Comparison of ENCODE assay signal across 1 cellular context in genomic region chr3:183988216-183988790, GRCh38.
TF ChIP-seq lines count a peak whose summit lies in the region.

No MANE protein-coding gene starts in this region.

TF ChIP-seq in HepG2, 621 proteins besides CTCF, POLR2A, EP300 and RAD21 (continued from another document and continues in another):
- TF ChIP-seq SMAD3 (CRISPR knock-in tag; IDR thresholded peaks at IDR 0.05) (0 out of 2 replicates have a peak, but pooled peaks have one; percentile 31), E2F2 (CRISPR knock-in tag; IDR thresholded peaks at IDR 0.05; ENCODE audit: borderline replicate concordance) (no peak), RAD51 (IDR thresholded peaks at IDR 0.05; ENCODE audit: borderline replicate concordance) (no peak), TEAD2 (CRISPR knock-in tag; IDR thresholded peaks at IDR 0.05) (no peak), ARHGAP35 (CRISPR knock-in tag; IDR thresholded peaks at IDR 0.05; ENCODE audit: borderline replicate concordance) (no peak), XRCC5 (optimal IDR thresholded peaks at IDR 0.05; ENCODE audit: low read length) (peak; percentile 81), MBNL3 (CRISPR knock-in tag; conservative IDR thresholded peaks at IDR 0.05) (no peak), RFXAP (CRISPR knock-in tag; IDR thresholded peaks at IDR 0.05; ENCODE audit: borderline replicate concordance) (no peak), ZFP36 (IDR thresholded peaks at IDR 0.05; ENCODE audit: borderline replicate concordance, low read depth, low read length, partially characterized antibody) (no peak), ZNF503 (CRISPR knock-in tag; IDR thresholded peaks at IDR 0.05) (no peak), ZNF253 (CRISPR knock-in tag; IDR thresholded peaks at IDR 0.05; ENCODE audit: borderline replicate concordance) (no peak), ZNF879 (CRISPR knock-in tag; IDR thresholded peaks at IDR 0.05) (no peak), PBX3 (CRISPR knock-in tag; IDR thresholded peaks at IDR 0.05; ENCODE audit: borderline replicate concordance) (no peak), ZNF850 (CRISPR knock-in tag; conservative IDR thresholded peaks at IDR 0.05) (no peak), SYNCRIP (IDR thresholded peaks at IDR 0.05; ENCODE audit: insufficient read depth, low read depth, low read length) (no peak), ZKSCAN1 (IDR thresholded peaks at IDR 0.05; ENCODE audit: low read length) (no peak), ZNF354B (CRISPR knock-in tag; IDR thresholded peaks at IDR 0.05) (no peak), ZSCAN30 (CRISPR knock-in tag; IDR thresholded peaks at IDR 0.05) (no peak), ZSCAN20 (CRISPR knock-in tag; IDR thresholded peaks at IDR 0.05; ENCODE audit: borderline replicate concordance) (no peak), TEF (CRISPR knock-in tag; IDR thresholded peaks at IDR 0.05) (no peak), STAG1 (CRISPR knock-in tag; IDR thresholded peaks at IDR 0.05) (peak; percentile 24; the same call in 1 of the 2 replicates), JDP2 (CRISPR knock-in tag; IDR thresholded peaks at IDR 0.05; ENCODE audit: borderline replicate concordance) (no peak), MTERF4 (CRISPR knock-in tag; IDR thresholded peaks at IDR 0.05) (no peak), SNAPC2 (CRISPR knock-in tag; IDR thresholded peaks at IDR 0.05) (peak; percentile 66; the same call in 1 of the 2 replicates), ZBTB21 (CRISPR knock-in tag; IDR thresholded peaks at IDR 0.05) (no peak), ZNF704 (CRISPR knock-in tag; IDR thresholded peaks at IDR 0.05; ENCODE audit: borderline replicate concordance) (no peak), RFX1 (IDR thresholded peaks at IDR 0.05) (no peak), TFE3 (CRISPR knock-in tag; IDR thresholded peaks at IDR 0.05) (peak; percentile 41; the same call in 1 of the 2 replicates), RFXANK (CRISPR knock-in tag; IDR thresholded peaks at IDR 0.05) (no peak), DPF2 (CRISPR knock-in tag; IDR thresholded peaks at IDR 0.05; ENCODE audit: borderline replicate concordance, low read depth) (peak; percentile 28; the same call in 1 of the 2 replicates), SATB2 (CRISPR knock-in tag; IDR thresholded peaks at IDR 0.05) (no peak), ZNF746 (CRISPR knock-in tag; IDR thresholded peaks at IDR 0.05) (peak; percentile 81; the same call in 1 of the 2 replicates), ZNF136 (CRISPR knock-in tag; IDR thresholded peaks at IDR 0.05; ENCODE audit: low read depth) (peak; percentile 55; the same call in 1 of the 2 replicates), ZFAT (CRISPR knock-in tag; conservative IDR thresholded peaks at IDR 0.05) (no peak), ERF (CRISPR knock-in tag; IDR thresholded peaks at IDR 0.05) (peak; percentile 57), CCAR2 (optimal IDR thresholded peaks at IDR 0.05; ENCODE audit: low read depth, low read length) (no peak), TGIF2 (CRISPR knock-in tag; IDR thresholded peaks at IDR 0.05) (0 out of 2 replicates have a peak, but pooled peaks have one; percentile 32), ZNF670 (CRISPR knock-in tag; IDR thresholded peaks at IDR 0.05; ENCODE audit: borderline replicate concordance) (no peak), RBM22 (optimal IDR thresholded peaks at IDR 0.05; ENCODE audit: low read length) (no peak), EEA1 (CRISPR knock-in tag; IDR thresholded peaks at IDR 0.05; ENCODE audit: borderline replicate concordance) (no peak), HNRNPUL1 (IDR thresholded peaks at IDR 0.05; ENCODE audit: low read depth, low read length) (no peak), ZNF569 (CRISPR knock-in tag; IDR thresholded peaks at IDR 0.05; ENCODE audit: borderline replicate concordance) (no peak), ATRX (CRISPR knock-in tag; IDR thresholded peaks at IDR 0.05; ENCODE audit: borderline replicate concordance) (no peak), ZNF614 (CRISPR knock-in tag; IDR thresholded peaks at IDR 0.05; ENCODE audit: borderline replicate concordance) (peak; percentile 75), RFX3 (CRISPR knock-in tag; IDR thresholded peaks at IDR 0.05) (no peak), FOSL2 (CRISPR knock-in tag; IDR thresholded peaks at IDR 0.05) (peak; percentile 57), ZNF557 (CRISPR knock-in tag; IDR thresholded peaks at IDR 0.05) (no peak), PHF20 (CRISPR knock-in tag; IDR thresholded peaks at IDR 0.05) (no peak), DNMT1 (CRISPR knock-in tag; IDR thresholded peaks at IDR 0.05) (no peak), ZNF790 (CRISPR knock-in tag; IDR thresholded peaks at IDR 0.05; ENCODE audit: borderline replicate concordance) (no peak), TBL1XR1 (IDR thresholded peaks at IDR 0.05; ENCODE audit: borderline replicate concordance, low read length, partially characterized antibody) (no peak), ZNF17 (CRISPR knock-in tag; IDR thresholded peaks at IDR 0.05) (no peak), SMARCE1 (IDR thresholded peaks at IDR 0.05; ENCODE audit: borderline replicate concordance) (no peak), ZNF619 (CRISPR knock-in tag; IDR thresholded peaks at IDR 0.05) (no peak), ZSCAN31 (CRISPR knock-in tag; IDR thresholded peaks at IDR 0.05; ENCODE audit: low read depth) (peak; percentile 61; the same call in 1 of the 2 replicates), ETV6 (CRISPR knock-in tag; conservative IDR thresholded peaks at IDR 0.05) (no peak), ZSCAN21 (CRISPR knock-in tag; IDR thresholded peaks at IDR 0.05; ENCODE audit: borderline replicate concordance) (no peak), ELF1 (CRISPR knock-in tag; IDR thresholded peaks at IDR 0.05) (no peak; the same call in 1 of the 2 replicates), MBD4 (IDR thresholded peaks at IDR 0.05; ENCODE audit: borderline replicate concordance, low read length) (no peak), ZNF883 (CRISPR knock-in tag; IDR thresholded peaks at IDR 0.05; ENCODE audit: not compliant biosample characterization) (no peak), NR3C1 (CRISPR knock-in tag; IDR thresholded peaks at IDR 0.05) (no peak), MAFF (IDR thresholded peaks at IDR 0.05; ENCODE audit: low read depth, low read length) (no peak), RFX5 (IDR thresholded peaks at IDR 0.05; ENCODE audit: low read depth, low read length) (no peak), CCDC6 (CRISPR knock-in tag; IDR thresholded peaks at IDR 0.05) (no peak), AHDC1 (CRISPR knock-in tag; IDR thresholded peaks at IDR 0.05; ENCODE audit: borderline replicate concordance) (no peak; the same call in 1 of the 2 replicates), ZFX (CRISPR knock-in tag; IDR thresholded peaks at IDR 0.05; ENCODE audit: low read depth) (0 out of 2 replicates have a peak, but pooled peaks have one; percentile 37), ZNF30 (CRISPR knock-in tag; IDR thresholded peaks at IDR 0.05) (no peak), TEAD3 (CRISPR knock-in tag; optimal IDR thresholded peaks at IDR 0.05; ENCODE audit: borderline replicate concordance) (peak; percentile 64)
